In genomic region chr7:129458171-129458570, GRCh38 we compare ENCODE assay signal across 11 cellular contexts. TPM values are rescaled to one million over a fixed set of nuclear protein-coding genes. Genes with fewer than 3 reads are reported as not detected.
"Had no signal": no experiment of that assay in that cellular context is flagged by ENCODE, and none has a peak within 500 bp of the region (broad histone marks: within the 10 kb centered on the region; RNA-seq: fewer than 3 reads in every experiment).

No MANE protein-coding gene starts in this region.

- H2AFZ ChIP-seq: GM23248, GM23338 had no signal

- H3K9ac ChIP-seq: GM23248 had no signal

- H3K4me1 ChIP-seq: HAP-1 had no signal

- ATAC-seq: GM23338, HCT116 had no signal

- H3K4me3 ChIP-seq: GM23248, GM23338, HAP-1 had no signal

- H3K27ac ChIP-seq: GM23248 had no signal

- DNase-seq: GM23248, GOT3, H7, H9, HCEC 1CT, HFFc6 had no signal

- FAIRE-seq: H1, H54 had no signal

- H3K4me2 ChIP-seq: GM23338 had no signal

- H3K9me3 ChIP-seq: HAP-1 had no signal

RNA-seq across cellular contexts. Expression of gene SMKR1, which starts 44.2 kb away (rescaled TPM):
- total RNA-seq: GM23248, GM23338, H7, HFFc6 had no signal
